6 cellular contexts compared by ENCODE assay signal in the genomic region with DNA sequence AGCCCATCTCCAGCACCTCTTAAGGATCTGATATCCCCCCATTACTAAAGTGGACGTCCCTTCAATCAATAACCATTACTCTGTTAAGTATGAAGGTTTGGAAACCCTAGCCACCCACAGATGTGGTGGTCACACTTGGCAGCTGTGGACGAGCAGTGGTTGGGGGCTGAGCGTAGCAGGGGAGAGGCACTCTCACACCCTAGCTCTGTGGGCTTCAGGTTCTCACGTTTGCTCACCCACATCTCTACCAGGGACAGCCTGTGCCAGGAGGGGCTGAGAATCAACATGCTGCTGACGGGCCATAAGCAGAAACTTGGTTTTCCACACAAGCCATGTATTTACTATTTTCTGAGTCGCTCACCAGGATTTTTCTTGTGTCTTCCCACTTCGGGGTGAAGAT.
"Had no signal": no experiment of that assay in that cellular context is flagged by ENCODE, and none has a peak within 500 bp of the region (broad histone marks: within the 10 kb centered on the region; RNA-seq: fewer than 3 reads in every experiment).

No MANE protein-coding gene starts in this region.

- DNase-seq: H9, HCEC 1CT, KBM-7 had no signal

- H3K4me1 Mint-ChIP-seq: IgD-negative memory B cell had no signal

- H3K4me3 ChIP-seq: GM23338 had no signal

- H3K27ac Mint-ChIP-seq: GM23338, H9, IgD-negative memory B cell had no signal

- ATAC-seq: GM23338, HepG2 had no signal

- H3K4me3 Mint-ChIP-seq: GM23338, H9, IgD-negative memory B cell had no signal

- H3K9me3 Mint-ChIP-seq: H9, IgD-negative memory B cell had no signal

- H3K36me3 Mint-ChIP-seq: IgD-negative memory B cell had no signal
